1 cellular context compared by ENCODE assay signal in genomic region chr2:46040563-46041155, GRCh38.
TF ChIP-seq lines count a peak whose summit lies in the region.

No MANE protein-coding gene starts in this region.

TF ChIP-seq in A549, 52 proteins besides CTCF, POLR2A, EP300 and RAD21 (continued from another document):
- TF ChIP-seq REST (IDR thresholded peaks at IDR 0.05) (no peak), EHF (CRISPR knock-in tag; IDR thresholded peaks at IDR 0.05) (no peak), CBX2 (IDR thresholded peaks at IDR 0.05; ENCODE audit: borderline replicate concordance, low read depth) (no peak), JUNB (IDR thresholded peaks at IDR 0.05) (no peak)
- TF ChIP-seq, protein P1, sequence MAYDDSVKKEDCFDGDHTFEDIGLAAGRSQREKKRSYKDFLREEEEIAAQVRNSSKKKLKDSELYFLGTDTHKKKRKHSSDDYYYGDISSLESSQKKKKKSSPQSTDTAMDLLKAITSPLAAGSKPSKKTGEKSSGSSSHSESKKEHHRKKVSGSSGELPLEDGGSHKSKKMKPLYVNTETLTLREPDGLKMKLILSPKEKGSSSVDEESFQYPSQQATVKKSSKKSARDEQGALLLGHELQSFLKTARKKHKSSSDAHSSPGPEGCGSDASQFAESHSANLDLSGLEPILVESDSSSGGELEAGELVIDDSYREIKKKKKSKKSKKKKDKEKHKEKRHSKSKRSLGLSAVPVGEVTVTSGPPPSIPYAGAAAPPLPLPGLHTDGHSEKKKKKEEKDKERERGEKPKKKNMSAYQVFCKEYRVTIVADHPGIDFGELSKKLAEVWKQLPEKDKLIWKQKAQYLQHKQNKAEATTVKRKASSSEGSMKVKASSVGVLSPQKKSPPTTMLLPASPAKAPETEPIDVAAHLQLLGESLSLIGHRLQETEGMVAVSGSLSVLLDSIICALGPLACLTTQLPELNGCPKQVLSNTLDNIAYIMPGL (CRISPR knock-in tag; IDR thresholded peaks at IDR 0.05; ENCODE audit: borderline replicate concordance) = no peak
- TF ChIP-seq, protein P2, sequence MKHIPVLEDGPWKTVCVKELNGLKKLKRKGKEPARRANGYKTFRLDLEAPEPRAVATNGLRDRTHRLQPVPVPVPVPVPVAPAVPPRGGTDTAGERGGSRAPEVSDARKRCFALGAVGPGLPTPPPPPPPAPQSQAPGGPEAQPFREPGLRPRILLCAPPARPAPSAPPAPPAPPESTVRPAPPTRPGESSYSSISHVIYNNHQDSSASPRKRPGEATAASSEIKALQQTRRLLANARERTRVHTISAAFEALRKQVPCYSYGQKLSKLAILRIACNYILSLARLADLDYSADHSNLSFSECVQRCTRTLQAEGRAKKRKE (CRISPR knock-in tag; IDR thresholded peaks at IDR 0.05; ENCODE audit: low read depth) = no peak
